Comparison of ENCODE assay signal across 1 cellular context in the genomic region with DNA sequence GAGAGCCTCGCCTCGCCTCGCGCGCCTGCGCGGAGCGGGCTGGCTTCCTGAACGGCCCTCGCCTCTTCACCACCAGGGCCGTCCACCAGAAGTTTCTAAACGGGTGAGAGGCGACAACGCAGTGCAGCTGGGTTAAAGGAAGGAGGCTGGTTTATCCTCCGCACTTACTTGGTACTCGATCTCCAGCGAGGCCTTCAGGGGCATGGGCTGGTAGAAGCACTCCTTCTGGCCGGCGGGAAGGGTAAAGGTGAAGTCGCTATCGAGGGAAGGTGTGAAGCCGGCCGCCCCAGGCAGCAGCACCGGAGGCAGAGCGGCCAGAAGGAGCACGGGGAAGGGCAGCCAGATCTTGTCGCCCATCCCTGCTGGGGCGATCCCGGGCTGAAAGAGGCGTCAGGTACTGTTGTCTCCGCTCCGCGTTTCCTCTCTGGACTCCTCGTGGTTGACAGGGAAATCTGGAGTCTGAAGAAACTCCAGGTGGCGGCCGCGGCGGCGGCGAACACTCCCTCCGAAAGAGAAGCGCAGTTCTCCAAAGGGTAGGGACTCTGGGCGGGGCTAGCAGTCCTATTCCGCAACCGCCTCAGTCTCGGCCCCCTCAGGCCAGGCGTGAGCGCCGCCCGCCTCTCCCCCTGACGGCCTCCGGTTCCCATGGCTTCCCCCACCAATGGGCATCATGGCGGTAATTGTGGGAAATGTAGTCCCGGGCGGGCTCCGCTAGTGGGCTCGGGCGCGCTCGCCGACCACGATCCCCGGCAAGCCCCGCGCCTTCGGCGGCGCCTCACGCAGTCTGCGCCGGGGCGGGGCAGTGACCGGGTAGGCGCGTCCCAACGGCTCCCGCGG.
TF ChIP-seq lines count a peak whose summit lies in the region.

TSS of gene TMED5 (minus strand) at position 528 of the 837 bp plus-strand sequence. CDS start at position 357, 171 bp downstream.

TF ChIP-seq in WTC11, 78 proteins besides CTCF, POLR2A, EP300 and RAD21 (continued from another document):
- TF ChIP-seq FOXP4 (CRISPR knock-in tag; IDR thresholded peaks at IDR 0.05) = 0 out of 2 replicates have a peak, but pooled peaks have one; percentile 19
- peak; percentile 29; the same call in 1 of the 2 replicates for TF ChIP-seq CREB1 (CRISPR knock-in tag; IDR thresholded peaks at IDR 0.05)
- TF ChIP-seq SP1 (CRISPR knock-in tag; conservative IDR thresholded peaks at IDR 0.05) = peak; percentile 87
- TF ChIP-seq, protein P1, sequence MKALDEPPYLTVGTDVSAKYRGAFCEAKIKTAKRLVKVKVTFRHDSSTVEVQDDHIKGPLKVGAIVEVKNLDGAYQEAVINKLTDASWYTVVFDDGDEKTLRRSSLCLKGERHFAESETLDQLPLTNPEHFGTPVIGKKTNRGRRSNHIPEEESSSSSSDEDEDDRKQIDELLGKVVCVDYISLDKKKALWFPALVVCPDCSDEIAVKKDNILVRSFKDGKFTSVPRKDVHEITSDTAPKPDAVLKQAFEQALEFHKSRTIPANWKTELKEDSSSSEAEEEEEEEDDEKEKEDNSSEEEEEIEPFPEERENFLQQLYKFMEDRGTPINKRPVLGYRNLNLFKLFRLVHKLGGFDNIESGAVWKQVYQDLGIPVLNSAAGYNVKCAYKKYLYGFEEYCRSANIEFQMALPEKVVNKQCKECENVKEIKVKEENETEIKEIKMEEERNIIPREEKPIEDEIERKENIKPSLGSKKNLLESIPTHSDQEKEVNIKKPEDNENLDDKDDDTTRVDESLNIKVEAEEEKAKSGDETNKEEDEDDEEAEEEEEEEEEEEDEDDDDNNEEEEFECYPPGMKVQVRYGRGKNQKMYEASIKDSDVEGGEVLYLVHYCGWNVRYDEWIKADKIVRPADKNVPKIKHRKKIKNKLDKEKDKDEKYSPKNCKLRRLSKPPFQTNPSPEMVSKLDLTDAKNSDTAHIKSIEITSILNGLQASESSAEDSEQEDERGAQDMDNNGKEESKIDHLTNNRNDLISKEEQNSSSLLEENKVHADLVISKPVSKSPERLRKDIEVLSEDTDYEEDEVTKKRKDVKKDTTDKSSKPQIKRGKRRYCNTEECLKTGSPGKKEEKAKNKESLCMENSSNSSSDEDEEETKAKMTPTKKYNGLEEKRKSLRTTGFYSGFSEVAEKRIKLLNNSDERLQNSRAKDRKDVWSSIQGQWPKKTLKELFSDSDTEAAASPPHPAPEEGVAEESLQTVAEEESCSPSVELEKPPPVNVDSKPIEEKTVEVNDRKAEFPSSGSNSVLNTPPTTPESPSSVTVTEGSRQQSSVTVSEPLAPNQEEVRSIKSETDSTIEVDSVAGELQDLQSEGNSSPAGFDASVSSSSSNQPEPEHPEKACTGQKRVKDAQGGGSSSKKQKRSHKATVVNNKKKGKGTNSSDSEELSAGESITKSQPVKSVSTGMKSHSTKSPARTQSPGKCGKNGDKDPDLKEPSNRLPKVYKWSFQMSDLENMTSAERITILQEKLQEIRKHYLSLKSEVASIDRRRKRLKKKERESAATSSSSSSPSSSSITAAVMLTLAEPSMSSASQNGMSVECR (CRISPR knock-in tag; IDR thresholded peaks at IDR 0.05; ENCODE audit: borderline replicate concordance) = 0 out of 2 replicates have a peak, but pooled peaks have one; percentile 88
- TF ChIP-seq NFATC4 (CRISPR knock-in tag; IDR thresholded peaks at IDR 0.05) = no peak
- peak; percentile 92 for TF ChIP-seq MAX (CRISPR knock-in tag; IDR thresholded peaks at IDR 0.05)
- TF ChIP-seq JAZF1 (CRISPR knock-in tag; IDR thresholded peaks at IDR 0.05) = no peak
- TF ChIP-seq FOXK1 (CRISPR knock-in tag; IDR thresholded peaks at IDR 0.05) = peak; percentile 76
- peak; percentile 66 for TF ChIP-seq GABPB1 (CRISPR knock-in tag; IDR thresholded peaks at IDR 0.05)
- no peak for TF ChIP-seq NR3C1 (CRISPR knock-in tag; conservative IDR thresholded peaks at IDR 0.05; ENCODE audit: low read depth)
- TF ChIP-seq, protein P2, sequence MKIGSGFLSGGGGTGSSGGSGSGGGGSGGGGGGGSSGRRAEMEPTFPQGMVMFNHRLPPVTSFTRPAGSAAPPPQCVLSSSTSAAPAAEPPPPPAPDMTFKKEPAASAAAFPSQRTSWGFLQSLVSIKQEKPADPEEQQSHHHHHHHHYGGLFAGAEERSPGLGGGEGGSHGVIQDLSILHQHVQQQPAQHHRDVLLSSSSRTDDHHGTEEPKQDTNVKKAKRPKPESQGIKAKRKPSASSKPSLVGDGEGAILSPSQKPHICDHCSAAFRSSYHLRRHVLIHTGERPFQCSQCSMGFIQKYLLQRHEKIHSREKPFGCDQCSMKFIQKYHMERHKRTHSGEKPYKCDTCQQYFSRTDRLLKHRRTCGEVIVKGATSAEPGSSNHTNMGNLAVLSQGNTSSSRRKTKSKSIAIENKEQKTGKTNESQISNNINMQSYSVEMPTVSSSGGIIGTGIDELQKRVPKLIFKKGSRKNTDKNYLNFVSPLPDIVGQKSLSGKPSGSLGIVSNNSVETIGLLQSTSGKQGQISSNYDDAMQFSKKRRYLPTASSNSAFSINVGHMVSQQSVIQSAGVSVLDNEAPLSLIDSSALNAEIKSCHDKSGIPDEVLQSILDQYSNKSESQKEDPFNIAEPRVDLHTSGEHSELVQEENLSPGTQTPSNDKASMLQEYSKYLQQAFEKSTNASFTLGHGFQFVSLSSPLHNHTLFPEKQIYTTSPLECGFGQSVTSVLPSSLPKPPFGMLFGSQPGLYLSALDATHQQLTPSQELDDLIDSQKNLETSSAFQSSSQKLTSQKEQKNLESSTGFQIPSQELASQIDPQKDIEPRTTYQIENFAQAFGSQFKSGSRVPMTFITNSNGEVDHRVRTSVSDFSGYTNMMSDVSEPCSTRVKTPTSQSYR (CRISPR knock-in tag; IDR thresholded peaks at IDR 0.05) = no peak
- no peak for TF ChIP-seq IRF2 (CRISPR knock-in tag; IDR thresholded peaks at IDR 0.05; ENCODE audit: borderline replicate concordance, low read depth)
- peak; percentile 80; the same call in 1 of the 2 replicates for TF ChIP-seq ATF1 (CRISPR knock-in tag; IDR thresholded peaks at IDR 0.05)
- peak; percentile 75 for TF ChIP-seq ETV6 (CRISPR knock-in tag; IDR thresholded peaks at IDR 0.05)
- peak; percentile 57; the same call in 1 of the 2 replicates for TF ChIP-seq NFE2L1 (CRISPR knock-in tag; IDR thresholded peaks at IDR 0.05)
- no peak; the same call in 1 of the 2 replicates for TF ChIP-seq KAT7 (CRISPR knock-in tag; IDR thresholded peaks at IDR 0.05; ENCODE audit: borderline replicate concordance)
- 0 out of 2 replicates have a peak, but pooled peaks have one; percentile 29 for TF ChIP-seq FOXP1 (CRISPR knock-in tag; IDR thresholded peaks at IDR 0.05; ENCODE audit: borderline replicate concordance)
- TF ChIP-seq HMGA2 (CRISPR knock-in tag; IDR thresholded peaks at IDR 0.05) = no peak
- 0 out of 2 replicates have a peak, but pooled peaks have one; percentile 17 for TF ChIP-seq CREM (CRISPR knock-in tag; IDR thresholded peaks at IDR 0.05)
- no peak for TF ChIP-seq NR2C2 (CRISPR knock-in tag; IDR thresholded peaks at IDR 0.05)
- TF ChIP-seq ZNF232 (CRISPR knock-in tag; IDR thresholded peaks at IDR 0.05) = peak; percentile 84
- peak; percentile 89 for TF ChIP-seq HMGXB4 (CRISPR knock-in tag; IDR thresholded peaks at IDR 0.05)
- peak; percentile 38; the same call in 1 of the 2 replicates for TF ChIP-seq USF1 (CRISPR knock-in tag; IDR thresholded peaks at IDR 0.05)
- peak; percentile 92; the same call in 1 of the 2 replicates for TF ChIP-seq JUN (CRISPR knock-in tag; IDR thresholded peaks at IDR 0.05)
